28 cellular contexts compared by ENCODE assay signal in genomic region chr3:31576521-31576920, GRCh38.
"Had no signal": no experiment of that assay in that cellular context is flagged by ENCODE, and none has a peak within 500 bp of the region (broad histone marks: within the 10 kb centered on the region; RNA-seq: fewer than 3 reads in every experiment).

No MANE protein-coding gene starts in this region.

- H3K9me3 ChIP-seq: left lung, lower lobe of right lung, ovary, suprapubic skin, thoracic aorta, tibial artery, upper lobe of right lung had no signal

- H3K27ac Mint-ChIP-seq: progenitor cell of endocrine pancreas; stimulated activated effector memory CD8-positive, alpha-beta T cell treated with anti-CD3 and anti-CD28 coated beads, Interleukin-12 subunit alpha, Interleukin-12 subunit beta, amount 100 ng/mL, for 72 hours; stimulated activated naive CD8-positive, alpha-beta T cell treated with anti-CD3 and anti-CD28 coated beads, Interleukin-15, Interleukin-2, amounts not matched to agents 100 ng/mL and 50 ng/mL, for 24 hours had no signal

- H3K4me3 Mint-ChIP-seq: stimulated activated naive CD8-positive, alpha-beta T cell treated with anti-CD3 and anti-CD28 coated beads, Interleukin-15, Interleukin-2, amounts not matched to agents 100 ng/mL and 50 ng/mL, for 24 hours had no signal

- H3K27me3 ChIP-seq: left lung, ovary, suprapubic skin, tibial artery, upper lobe of right lung had no signal

- H3K36me3 ChIP-seq: ovary, suprapubic skin, thoracic aorta, tibial artery had no signal

- ATAC-seq: left colon; left lung; lower lobe of right lung; naive thymus-derived CD8-positive, alpha-beta T cell; right cardiac atrium; sciatic nerve; stimulated activated effector memory CD8-positive, alpha-beta T cell treated with anti-CD3 and anti-CD28 coated beads, Interleukin-12 subunit alpha, Interleukin-12 subunit beta, amount 100 ng/mL, for 72 hours; upper lobe of right lung had no signal

- H3K27me3 Mint-ChIP-seq: naive thymus-derived CD8-positive, alpha-beta T cell; progenitor cell of endocrine pancreas; stimulated activated naive CD8-positive, alpha-beta T cell treated with anti-CD3 and anti-CD28 coated beads, Interleukin-15, Interleukin-2, amounts not matched to agents 100 ng/mL and 50 ng/mL, for 24 hours had no signal

- FAIRE-seq: kidney, urothelium cell line had no signal

- H3K4me3 ChIP-seq: left lung, lower lobe of right lung, ovary, skin epidermis, suprapubic skin, thoracic aorta, tibial artery, upper lobe of right lung had no signal

- DNase-seq: hypothalamus; immature natural killer cell; kidney; left colon; left lung; lower lobe of right lung; mammary epithelial cell; mesenchymal stem cell; naive thymus-derived CD8-positive, alpha-beta T cell; ovary; retina; right cardiac atrium; stimulated activated CD4-positive, alpha-beta T cell treated with anti-CD3 and anti-CD28 coated beads, Interleukin-12 subunit alpha, Interleukin-12 subunit beta, amount 100 ng/mL, for 4 hours; stimulated activated CD4-positive, alpha-beta T cell treated with anti-CD3 and anti-CD28 coated beads, Interleukin-15, amount 100 ng/mL, for 24 hours; stimulated activated CD4-positive, alpha-beta T cell treated with anti-CD3 and anti-CD28 coated beads, Interleukin-2, amount 100 ng/mL, for 24 hours; stimulated activated CD4-positive, alpha-beta T cell treated with anti-CD3 and anti-CD28 coated beads, Interleukin-4, amount 100 ng/mL, for 1 hour; stimulated activated naive CD4-positive, alpha-beta T cell; tibial artery; trophoblast cell; upper lobe of right lung had no signal

- H3K27ac ChIP-seq: left lung, lower lobe of right lung, ovary, skin epidermis, suprapubic skin, thoracic aorta, tibial artery, upper lobe of right lung had no signal

- H3K9me3 Mint-ChIP-seq: immature natural killer cell; naive thymus-derived CD8-positive, alpha-beta T cell; stimulated activated effector memory CD8-positive, alpha-beta T cell treated with anti-CD3 and anti-CD28 coated beads, Interleukin-12 subunit alpha, Interleukin-12 subunit beta, amount 100 ng/mL, for 72 hours; stimulated activated naive CD8-positive, alpha-beta T cell treated with anti-CD3 and anti-CD28 coated beads, Interleukin-15, Interleukin-2, amounts not matched to agents 100 ng/mL and 50 ng/mL, for 24 hours had no signal
